In the genomic region with DNA sequence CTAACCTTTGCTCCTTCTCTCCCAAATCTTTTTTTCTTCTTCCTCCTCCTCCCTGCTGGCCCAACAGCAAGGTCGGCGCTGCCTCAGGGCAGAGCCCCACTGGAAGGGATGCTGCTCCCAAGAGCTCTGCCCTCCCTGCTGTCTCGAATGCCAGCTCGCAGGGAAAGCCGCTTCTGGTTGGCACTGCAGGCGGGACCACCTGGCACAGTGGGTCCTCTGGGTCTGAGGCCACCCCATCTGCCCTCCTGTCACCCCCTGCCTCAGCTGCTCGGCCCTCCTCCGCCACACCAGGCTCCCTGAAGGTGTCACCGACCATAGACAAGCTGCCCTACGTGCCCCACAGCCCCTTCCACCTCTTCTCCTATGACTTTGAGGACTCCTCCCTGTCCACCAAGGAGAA, we compare ENCODE assay signal across 32 cellular contexts.
"Had no signal": no experiment of that assay in that cellular context is flagged by ENCODE, and none has a peak within 500 bp of the region (broad histone marks: within the 10 kb centered on the region; RNA-seq: fewer than 3 reads in every experiment).

No MANE protein-coding gene starts in this region.

- H3K9me3 Mint-ChIP-seq: activated B cell treated with CpG ODN at 0.5 μM for 24 hours; activated CD4-positive, alpha-beta memory T cell treated with anti-CD3 and anti-CD28 coated beads for 36 hours; activated CD4-positive, alpha-beta T cell treated with anti-CD3 and anti-CD28 coated beads, Interleukin-2, amount 10 ng/mL, durations not matched to agents 24 days and 14 days; activated CD8-positive, alpha-beta T cell treated with anti-CD3 and anti-CD28 coated beads for 36 hours; activated naive CD4-positive, alpha-beta T cell treated with anti-CD3 and anti-CD28 coated beads for 36 hours; activated naive CD8-positive, alpha-beta T cell treated with anti-CD3 and anti-CD28 coated beads for 36 hours; activated T-cell treated with anti-CD3 and anti-CD28 coated beads, Interleukin-2, amount 50 U/mL, for 4 hours; activated T-helper 1 cell treated with anti-CD3 and anti-CD28 coated beads, Interleukin-12 subunit alpha, Interleukin-12 subunit beta, Interleukin-2, Interleukin-4 antibody, amounts not matched to agents 30 ng/mL and 10 ng/mL and 1 ng/mL, durations not matched to agents 14 hours and 24 hours and 36 hours; activated T-helper 17 cell treated with anti-CD3 and anti-CD28 coated beads, Interleukin-2, amount 50 U/mL, for 72 hours; T-helper 1 cell treated with Interleukin-12 subunit alpha and Interleukin-12 subunit beta and Interleukin-4 antibody, amounts not matched to agents 30 μg/mL and 1 μg/mL, for 36 hours; T-helper 2 cell treated with Interferon-gamma antibody and Interleukin-4, amounts not matched to agents 5 μg/mL and 100 μg/mL, for 36 hours had no signal

- H3K27ac Mint-ChIP-seq: activated B cell treated with CpG ODN at 0.5 μM for 24 hours; activated CD4-positive, alpha-beta memory T cell treated with anti-CD3 and anti-CD28 coated beads for 36 hours; activated CD4-positive, alpha-beta T cell treated with anti-CD3 and anti-CD28 coated beads, Interleukin-2, amount 10 ng/mL, durations not matched to agents 24 days and 14 days; activated CD8-positive, alpha-beta T cell treated with anti-CD3 and anti-CD28 coated beads for 36 hours; activated naive CD4-positive, alpha-beta T cell treated with anti-CD3 and anti-CD28 coated beads for 36 hours; activated naive CD4-positive, alpha-beta T cell treated with anti-CD3 and anti-CD28 coated beads, Interleukin-2, amount 50 U/mL, for 72 hours; activated naive CD8-positive, alpha-beta T cell treated with anti-CD3 and anti-CD28 coated beads for 36 hours; activated T-cell treated with anti-CD3 and anti-CD28 coated beads, Interleukin-2, amount 50 U/mL, for 72 hours; activated T-helper 1 cell treated with anti-CD3 and anti-CD28 coated beads, Interleukin-12 subunit alpha, Interleukin-12 subunit beta, Interleukin-2, Interleukin-4 antibody, amounts not matched to agents 30 ng/mL and 10 ng/mL and 1 ng/mL, durations not matched to agents 14 hours and 24 hours and 36 hours; activated T-helper 17 cell treated with anti-CD3 and anti-CD28 coated beads, Interleukin-2, amount 50 U/mL, for 72 hours; T-helper 1 cell treated with Interleukin-12 subunit alpha and Interleukin-12 subunit beta and Interleukin-4 antibody, amounts not matched to agents 30 μg/mL and 1 μg/mL, for 36 hours; T-helper 2 cell treated with Interferon-gamma antibody and Interleukin-4, amounts not matched to agents 5 μg/mL and 100 μg/mL, for 36 hours had no signal

- ATAC-seq: activated CD8-positive, alpha-beta T cell treated with anti-CD3 and anti-CD28 coated beads for 36 hours; activated naive CD4-positive, alpha-beta T cell treated with anti-CD3 and anti-CD28 coated beads, Interleukin-2, amount 50 U/mL, for 72 hours; activated T-cell treated with anti-CD3 and anti-CD28 coated beads, Interleukin-2, amount 50 U/mL, for 72 hours; activated T-helper 17 cell treated with anti-CD3 and anti-CD28 coated beads, Interleukin-2, amount 50 U/mL, for 72 hours; body of pancreas had no signal

- H3K36me3 Mint-ChIP-seq: activated CD4-positive, alpha-beta memory T cell treated with anti-CD3 and anti-CD28 coated beads for 36 hours; activated naive CD4-positive, alpha-beta T cell treated with anti-CD3 and anti-CD28 coated beads, Interleukin-2, amount 50 U/mL, for 72 hours; activated naive CD8-positive, alpha-beta T cell treated with anti-CD3 and anti-CD28 coated beads for 36 hours had no signal

- H3K4me3 Mint-ChIP-seq: activated B cell treated with CpG ODN at 0.5 μM for 24 hours; activated CD4-positive, alpha-beta memory T cell treated with anti-CD3 and anti-CD28 coated beads for 36 hours; activated CD4-positive, alpha-beta T cell treated with anti-CD3 and anti-CD28 coated beads, Interleukin-2, amount 10 ng/mL, durations not matched to agents 24 days and 14 days; activated CD8-positive, alpha-beta T cell treated with anti-CD3 and anti-CD28 coated beads for 36 hours; activated naive CD4-positive, alpha-beta T cell treated with anti-CD3 and anti-CD28 coated beads for 36 hours; activated naive CD8-positive, alpha-beta T cell treated with anti-CD3 and anti-CD28 coated beads for 36 hours; activated T-cell treated with anti-CD3 and anti-CD28 coated beads, Interleukin-2, amount 50 U/mL, for 4 hours; activated T-cell treated with anti-CD3 and anti-CD28 coated beads, Interleukin-2, amount 50 U/mL, for 72 hours; activated T-helper 1 cell treated with anti-CD3 and anti-CD28 coated beads, Interleukin-12 subunit alpha, Interleukin-12 subunit beta, Interleukin-2, Interleukin-4 antibody, amounts not matched to agents 30 ng/mL and 10 ng/mL and 1 ng/mL, durations not matched to agents 14 hours and 24 hours and 36 hours; activated T-helper 17 cell treated with anti-CD3 and anti-CD28 coated beads, Interleukin-2, amount 50 U/mL, for 72 hours; T-helper 1 cell treated with Interleukin-12 subunit alpha and Interleukin-12 subunit beta and Interleukin-4 antibody, amounts not matched to agents 30 μg/mL and 1 μg/mL, for 36 hours; T-helper 2 cell treated with Interferon-gamma antibody and Interleukin-4, amounts not matched to agents 5 μg/mL and 100 μg/mL, for 36 hours had no signal

- H3K4me1 Mint-ChIP-seq: activated B cell treated with CpG ODN at 0.5 μM for 24 hours; activated CD4-positive, alpha-beta T cell treated with anti-CD3 and anti-CD28 coated beads, Interleukin-2, amount 10 ng/mL, durations not matched to agents 24 days and 14 days; activated naive CD8-positive, alpha-beta T cell treated with anti-CD3 and anti-CD28 coated beads for 36 hours; activated T-helper 17 cell treated with anti-CD3 and anti-CD28 coated beads, Interleukin-2, amount 50 U/mL, for 72 hours had no signal

- DNase-seq: activated B cell treated with CpG ODN at 0.5 μM for 24 hours; activated CD4-positive, alpha-beta memory T cell treated with anti-CD3 and anti-CD28 coated beads for 36 hours; activated CD4-positive, alpha-beta T cell treated with anti-CD3 and anti-CD28 coated beads for 4 hours; activated CD4-positive, alpha-beta T cell treated with anti-CD3 and anti-CD28 coated beads, Interleukin-2, amount 50 U/mL, for 1 hour; activated CD4-positive, alpha-beta T cell treated with anti-CD3 and anti-CD28 coated beads, Interleukin-2, amount 50 U/mL, for 4 hours; activated CD4-positive, CD25-positive, alpha-beta regulatory T cell treated with anti-CD3 and anti-CD28 coated beads, Interleukin-2, amount 50 U/mL, for 72 hours; activated CD8-positive, alpha-beta memory T cell treated with anti-CD3 and anti-CD28 coated beads, Interleukin-2, amount 50 U/mL, for 4 hours; activated CD8-positive, alpha-beta T cell treated with anti-CD3 and anti-CD28 coated beads for 36 hours; activated effector memory CD4-positive, alpha-beta T cell treated with anti-CD3 and anti-CD28 coated beads, Interleukin-2, amount 50 U/mL, for 16 hours; activated naive CD4-positive, alpha-beta T cell; activated naive CD4-positive, alpha-beta T cell treated with anti-CD3 and anti-CD28 coated beads for 36 hours; activated naive CD4-positive, alpha-beta T cell treated with anti-CD3 and anti-CD28 coated beads, Interleukin-2, amount 50 U/mL, for 16 hours; activated naive CD8-positive, alpha-beta T cell treated with anti-CD3 and anti-CD28 coated beads for 36 hours; activated T-cell treated with anti-CD3 and anti-CD28 coated beads for 4 hours; activated T-cell treated with anti-CD3 and anti-CD28 coated beads, Interleukin-2, amount 50 U/mL, for 1 hour; activated T-cell treated with anti-CD3 and anti-CD28 coated beads, Interleukin-2, amount 50 U/mL, for 4 hours; activated T-cell treated with anti-CD3 and anti-CD28 coated beads, Interleukin-2, amount 50 U/mL, for 72 hours; adrenal gland; amniotic stem cell; aorta; body of pancreas; brain microvascular endothelial cell; central memory CD4-positive, alpha-beta T cell; T-helper 1 cell; T-helper 2 cell; T-helper 9 cell had no signal
